28 cellular contexts compared by ENCODE assay signal in the genomic region with DNA sequence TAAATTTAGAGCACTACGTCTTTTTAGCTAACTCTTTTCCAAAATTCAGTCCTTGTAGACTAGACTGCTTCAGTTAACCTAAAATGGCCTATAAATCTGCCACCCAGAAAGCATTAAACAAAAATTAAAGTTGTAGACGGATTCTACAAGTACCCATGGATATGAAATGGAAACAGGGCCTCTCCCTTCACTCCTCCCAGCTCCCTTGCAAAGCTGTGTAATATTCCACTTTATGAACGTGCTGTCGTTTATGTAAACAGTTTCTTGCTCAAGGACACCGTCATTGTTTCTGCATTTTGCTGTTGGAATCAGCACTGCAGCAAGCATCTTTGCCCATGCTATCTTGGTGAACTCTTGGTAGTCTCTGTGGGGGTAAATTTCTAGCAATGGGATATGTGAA.
"Had no signal": no experiment of that assay in that cellular context is flagged by ENCODE, and none has a peak within 500 bp of the region (broad histone marks: within the 10 kb centered on the region; RNA-seq: fewer than 3 reads in every experiment).

No MANE protein-coding gene starts in this region.

- H3K36me3 Mint-ChIP-seq: natural killer cell treated with Interleukin-12 subunit alpha and Interleukin-12 subunit beta and Interleukin-15 and Interleukin-18, amount 100 ng/mL, for 72 hours had no signal

- H3K9me3 ChIP-seq: breast epithelium, esophagus muscularis mucosa, mucosa of descending colon, sigmoid colon, upper lobe of left lung, vagina had no signal

- H3K27ac ChIP-seq: breast epithelium, esophagus muscularis mucosa, hepatocyte, sigmoid colon, upper lobe of left lung, vagina, VCaP had no signal

- H3K36me3 ChIP-seq: breast epithelium, vagina had no signal

- H3K4me3 Mint-ChIP-seq: activated naive CD4-positive, alpha-beta T cell treated with anti-CD3 and anti-CD28 coated beads, Interleukin-2, amount 50 U/mL, for 24 hours; activated naive CD8-positive, alpha-beta T cell treated with anti-CD3 and anti-CD28 coated beads, Interleukin-2, amount 50 U/mL, for 24 hours; activated T-cell treated with anti-CD3 and anti-CD28 coated beads, Interleukin-2, amount 50 U/mL, for 24 hours; endodermal cell; natural killer cell treated with Interleukin-12 subunit alpha and Interleukin-12 subunit beta and Interleukin-15 and Interleukin-18, amount 100 ng/mL, for 72 hours; stimulated activated memory B cell treated with anti-CD40 and anti-IgM and Interleukin-4, amounts not matched to agents 10 μg/mL and 1 μg/mL and 100 μg/mL, for 72 hours; stimulated activated naive CD8-positive, alpha-beta T cell treated with anti-CD3 and anti-CD28 coated beads, Interleukin-15, amount 100 ng/mL, for 72 hours had no signal

- H3K27me3 Mint-ChIP-seq: activated naive CD4-positive, alpha-beta T cell treated with anti-CD3 and anti-CD28 coated beads, Interleukin-2, amount 50 U/mL, for 24 hours; activated naive CD8-positive, alpha-beta T cell treated with anti-CD3 and anti-CD28 coated beads, Interleukin-2, amount 50 U/mL, for 24 hours; activated T-cell treated with anti-CD3 and anti-CD28 coated beads, Interleukin-2, amount 50 U/mL, for 24 hours; natural killer cell treated with Interleukin-12 subunit alpha and Interleukin-12 subunit beta and Interleukin-15 and Interleukin-18, amount 100 ng/mL, for 72 hours; stimulated activated memory B cell treated with anti-CD40 and anti-IgM and Interleukin-4, amounts not matched to agents 10 μg/mL and 1 μg/mL and 100 μg/mL, for 72 hours; stimulated activated naive CD8-positive, alpha-beta T cell treated with anti-CD3 and anti-CD28 coated beads, Interleukin-15, amount 100 ng/mL, for 72 hours had no signal

- H2AFZ ChIP-seq: hepatocyte had no signal

- H3K27me3 ChIP-seq: breast epithelium, esophagus muscularis mucosa, hepatocyte, sigmoid colon, upper lobe of left lung, vagina had no signal

- H3K4me2 ChIP-seq: hepatocyte had no signal

- DNase-seq: activated CD4-positive, alpha-beta T cell treated with anti-CD3 and anti-CD28 coated beads for 48 hours; activated CD4-positive, alpha-beta T cell treated with anti-CD3 and anti-CD28 coated beads, Interleukin-2, amount 50 U/mL, for 48 hours; activated CD8-positive, alpha-beta memory T cell treated with anti-CD3 and anti-CD28 coated beads, Interleukin-2, amount 50 U/mL, for 4 hours; activated naive CD8-positive, alpha-beta T cell treated with anti-CD3 and anti-CD28 coated beads, Interleukin-2, amount 50 U/mL, for 24 hours; activated T-cell treated with anti-CD3 and anti-CD28 coated beads, Interleukin-2, amount 50 U/mL, for 24 hours; amygdala; central memory CD4-positive, alpha-beta T cell; endodermal cell; foreskin melanocyte; islet precursor cell; left ventricle myocardium superior; mucosa of descending colon; sigmoid colon; small intestine; stimulated activated CD4-positive, alpha-beta T cell treated with anti-CD3 and anti-CD28 coated beads, Interleukin-4, amount 100 ng/mL, for 4 hours; stimulated activated CD8-positive, alpha-beta memory T cell treated with anti-CD3 and anti-CD28 coated beads, Interleukin-4, amount 100 ng/mL, for 48 hours; stimulated activated naive CD8-positive, alpha-beta T cell treated with anti-CD3 and anti-CD28 coated beads, Interleukin-15, amount 100 ng/mL, for 72 hours; substantia nigra; upper lobe of left lung had no signal

- H3K4me3 ChIP-seq: breast epithelium, esophagus muscularis mucosa, hepatocyte, mucosa of descending colon, sigmoid colon, upper lobe of left lung, vagina had no signal

- ATAC-seq: activated naive CD8-positive, alpha-beta T cell treated with anti-CD3 and anti-CD28 coated beads, Interleukin-2, amount 50 U/mL, for 24 hours; left ventricle myocardium superior; mucosa of descending colon; natural killer cell treated with Interleukin-12 subunit alpha and Interleukin-12 subunit beta and Interleukin-15 and Interleukin-18, amount 100 ng/mL, for 72 hours; stimulated activated memory B cell treated with anti-CD40 and anti-IgM and Interleukin-4, amounts not matched to agents 10 μg/mL and 1 μg/mL and 100 μg/mL, for 72 hours; stimulated activated naive CD8-positive, alpha-beta T cell treated with anti-CD3 and anti-CD28 coated beads, Interleukin-15, amount 100 ng/mL, for 72 hours had no signal

- FAIRE-seq: small intestine had no signal

- H3K27ac Mint-ChIP-seq: activated naive CD4-positive, alpha-beta T cell treated with anti-CD3 and anti-CD28 coated beads, Interleukin-2, amount 50 U/mL, for 24 hours; activated naive CD8-positive, alpha-beta T cell treated with anti-CD3 and anti-CD28 coated beads, Interleukin-2, amount 50 U/mL, for 24 hours; activated T-cell treated with anti-CD3 and anti-CD28 coated beads, Interleukin-2, amount 50 U/mL, for 24 hours; activated T-helper 2 cell treated with anti-CD3 and anti-CD28 coated beads, Interferon-gamma antibody, Interleukin-2, Interleukin-4, amounts not matched to agents 10 μg/mL and 5 μg/mL and 100 μg/mL, durations not matched to agents 14 hours and 24 hours and 36 hours; endodermal cell; natural killer cell treated with Interleukin-12 subunit alpha and Interleukin-12 subunit beta and Interleukin-15 and Interleukin-18, amount 100 ng/mL, for 72 hours; stimulated activated memory B cell treated with anti-CD40 and anti-IgM and Interleukin-4, amounts not matched to agents 10 μg/mL and 1 μg/mL and 100 μg/mL, for 72 hours; stimulated activated naive CD8-positive, alpha-beta T cell treated with anti-CD3 and anti-CD28 coated beads, Interleukin-15, amount 100 ng/mL, for 72 hours had no signal

- H3K9me3 Mint-ChIP-seq: activated naive CD4-positive, alpha-beta T cell treated with anti-CD3 and anti-CD28 coated beads, Interleukin-2, amount 50 U/mL, for 24 hours; activated naive CD8-positive, alpha-beta T cell treated with anti-CD3 and anti-CD28 coated beads, Interleukin-2, amount 50 U/mL, for 24 hours; activated T-cell treated with anti-CD3 and anti-CD28 coated beads, Interleukin-2, amount 50 U/mL, for 24 hours; activated T-helper 2 cell treated with anti-CD3 and anti-CD28 coated beads, Interferon-gamma antibody, Interleukin-2, Interleukin-4, amounts not matched to agents 10 μg/mL and 5 μg/mL and 100 μg/mL, durations not matched to agents 14 hours and 24 hours and 36 hours; natural killer cell treated with Interleukin-12 subunit alpha and Interleukin-12 subunit beta and Interleukin-15 and Interleukin-18, amount 100 ng/mL, for 72 hours; stimulated activated memory B cell treated with anti-CD40 and anti-IgM and Interleukin-4, amounts not matched to agents 10 μg/mL and 1 μg/mL and 100 μg/mL, for 72 hours; stimulated activated naive CD8-positive, alpha-beta T cell treated with anti-CD3 and anti-CD28 coated beads, Interleukin-15, amount 100 ng/mL, for 72 hours had no signal
